18 cellular contexts compared by ENCODE assay signal in the genomic region with DNA sequence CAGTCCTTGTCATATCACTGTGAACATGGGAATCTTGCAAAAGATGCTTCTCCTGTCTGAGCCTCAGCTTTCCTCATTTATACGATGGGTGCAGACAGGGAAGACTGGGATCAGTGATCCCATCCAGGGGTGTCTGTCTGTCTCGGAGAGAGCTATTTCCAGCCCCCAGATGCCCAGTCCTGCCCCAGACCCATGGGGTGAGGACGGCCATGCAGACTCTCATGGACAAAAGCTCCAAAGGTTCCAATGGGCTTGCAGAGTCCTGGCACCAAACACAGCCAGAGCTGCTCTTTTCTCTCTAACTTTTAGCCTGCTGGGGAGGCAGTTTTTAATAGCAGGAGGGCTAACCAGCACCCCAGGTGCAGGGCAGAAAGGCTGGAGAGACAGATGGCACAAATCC. TPM values are rescaled to one million over a fixed set of nuclear protein-coding genes. Genes with fewer than 3 reads are reported as not detected.
DNase-seq lines count a peak whose midpoint lies in the region; TF ChIP-seq lines count a peak whose summit lies in the region.
"Had no signal": no experiment of that assay in that cellular context is flagged by ENCODE, and none has a peak within 500 bp of the region (broad histone marks: within the 10 kb centered on the region; RNA-seq: fewer than 3 reads in every experiment).

No MANE protein-coding gene starts in this region.

- H3K27me3 ChIP-seq in esophagus muscularis mucosa (peaks cover 0 to 24% (median 12%) of the 10 kb centered on the region in 4 donors), osteoblast (ENCODE audit: insufficient read depth, low read length) (peaks cover 34% of the 10 kb centered on the region)
- H3K27me3 ChIP-seq: BE2C had no signal

- intact Hi-C loops in esophagus muscularis mucosa (cut with DNase I), result no loop called here

- TF ChIP-seq EP300 in esophagus muscularis mucosa (IDR thresholded peaks at IDR 0.05), result no peak

- TF ChIP-seq CTCF in HEK293 (tag by site-specific recombination; IDR thresholded peaks at IDR 0.05) (no peak), esophagus muscularis mucosa (IDR thresholded peaks at IDR 0.05) (no peak), osteoblast (IDR thresholded peaks at IDR 0.05; ENCODE audit: extremely low read depth, low read depth, low read length) (no peak)

- DNase-seq in esophagus muscularis mucosa (ENCODE audit: extremely low spot score), result no peak
- peak; percentile 81 for DNase-seq in osteoblast (ENCODE audit: insufficient read length, low spot score, missing footprints)
- no peak for DNase-seq in NCI-H2171 treated with DMSO at 0.1 percent for 48 hours (lab: John Stamatoyannopoulos, UW)
- no peak for DNase-seq in NCI-H510A treated with DMSO at 0.1 percent for 48 hours (lab: John Stamatoyannopoulos, UW)
- DNase-seq in midbrain (lab: John Stamatoyannopoulos, UW), result no peak
- DNase-seq: 8988T; AML-193; BE2C; CD4-positive, alpha-beta T cell; CD8-positive, alpha-beta memory T cell; DMS153; DND-41; H7; HCEC 1CT had no signal

- H4K20me1 ChIP-seq in osteoblast (ENCODE audit: insufficient read depth, low read length), result no peaks in the 10 kb centered on the region
- H4K20me1 ChIP-seq: BLaER1 treated with 17β-estradiol and CSF1 and Interleukin-3, amounts not matched to agents 10 nM and 100 nM had no signal

- no peak overlapping the region for H3K4me2 ChIP-seq in osteoblast (ENCODE audit: insufficient read depth, low read length)
- H3K4me2 ChIP-seq: A549 had no signal

- POLR2A ChIA-PET in HEK293 (lab: Yijun Ruan, JAX), result interaction anchor here (0.6 kb wide), 1 partner anchor 144 kb away, joined by 5 read pairs; no protein-coding TSS in a partner anchor

- H3K27ac ChIP-seq in HEK293 (ENCODE audit: extremely low read depth, low read depth, low read length) (no peak overlapping the region), esophagus muscularis mucosa (replicated peaks in 1 of 4) (peak overlapping the region; percentile 68 to 78 (median 70)), osteoblast (ENCODE audit: low read depth, low read length) (no peak overlapping the region)
- H3K27ac ChIP-seq: A549; BLaER1 treated with 17β-estradiol and CSF1 and Interleukin-3, amounts not matched to agents 10 nM and 100 nM; GM23248 had no signal

- H3K4me3 ChIP-seq in HEK293 (ENCODE audit: low read depth, low read length) (no peak overlapping the region), esophagus muscularis mucosa (no peak overlapping the region), osteoblast (ENCODE audit: insufficient read depth, low read length) (no peak overlapping the region)
- H3K4me3 ChIP-seq: A549; BLaER1 treated with 17β-estradiol and CSF1 and Interleukin-3, amounts not matched to agents 10 nM and 100 nM; GM23248 had no signal

- no peak overlapping the region for H2AFZ ChIP-seq in osteoblast (ENCODE audit: low read length)
- H2AFZ ChIP-seq: GM23248 had no signal

- CTCF ChIA-PET in HEK293 (lab: Yijun Ruan, JAX), result interaction anchor here (0.6 to 5.1 kb wide), 4 partner anchors 9 to 106 kb away, joined by 3 to 40 read pairs (median 9); no protein-coding TSS in a partner anchor

- no peak for TF ChIP-seq POLR2A in esophagus muscularis mucosa (IDR thresholded peaks at IDR 0.05; ENCODE audit: low read depth)

- H3K79me2 ChIP-seq in osteoblast (ENCODE audit: insufficient read depth, low read length), result no peaks in the 10 kb centered on the region

- H3K9me3 ChIP-seq in HEK293 (ENCODE audit: control insufficient read depth, insufficient read depth, low read depth, low read length), result no peaks in the 10 kb centered on the region
- no peaks in the 10 kb centered on the region for H3K9me3 ChIP-seq in esophagus muscularis mucosa
- no peaks in the 10 kb centered on the region for H3K9me3 ChIP-seq in osteoblast (ENCODE audit: low read depth, low read length)
- H3K9me3 ChIP-seq: A549; BE2C; BLaER1 treated with 17β-estradiol and CSF1 and Interleukin-3, amounts not matched to agents 10 nM and 100 nM had no signal

- H3K36me3 ChIP-seq in HEK293 (ENCODE audit: control insufficient read depth in 2 of 2, insufficient read depth in 1 of 2, low read length in 2 of 2), result peaks cover 0 to 8% of the 10 kb centered on the region in 2 experiments; a peak in 1 of 3 replicates
- H3K36me3 ChIP-seq in esophagus muscularis mucosa, result peaks cover 0 to 8% (median 0%) of the 10 kb centered on the region in 4 donors
- no peaks in the 10 kb centered on the region for H3K36me3 ChIP-seq in osteoblast (ENCODE audit: insufficient read depth, low read length)
- H3K36me3 ChIP-seq: BLaER1 treated with 17β-estradiol and CSF1 and Interleukin-3, amounts not matched to agents 10 nM and 100 nM had no signal

- 96% methylated on average over 3 of the region's 3 CpGs for WGBS in esophagus muscularis mucosa

- no peaks in the 10 kb centered on the region for H3K4me1 ChIP-seq in HEK293 (ENCODE audit: control insufficient read depth, insufficient read depth, low read length)
- H3K4me1 ChIP-seq in esophagus muscularis mucosa, result peaks cover 4 to 81% (median 52%) of the 10 kb centered on the region in 4 donors
- H3K4me1 ChIP-seq in osteoblast (ENCODE audit: insufficient read depth, low read length), result peaks cover 2% of the 10 kb centered on the region
- H3K4me1 ChIP-seq: BE2C had no signal

TF ChIP-seq in HEK293, 187 proteins besides CTCF, POLR2A, EP300 and RAD21:
- TF ChIP-seq ZBTB1 (tag by site-specific recombination; IDR thresholded peaks at IDR 0.05) (no peak), HOXD13 (CRISPR knock-in tag; IDR thresholded peaks at IDR 0.05; ENCODE audit: borderline replicate concordance) (no peak), ZNF837 (tag by site-specific recombination; IDR thresholded peaks at IDR 0.05) (no peak), SP2 (tag by site-specific recombination; IDR thresholded peaks at IDR 0.05) (no peak), ZIC2 (tag by site-specific recombination; IDR thresholded peaks at IDR 0.05) (peak; percentile 10; the same call in 1 of the 2 replicates), ZBTB48 (tag by site-specific recombination; IDR thresholded peaks at IDR 0.05) (no peak)

RNA-seq across cellular contexts. Expression of gene SCUBE1, which starts 5.2 kb away (rescaled TPM):
- total RNA-seq in esophagus muscularis mucosa (100 to 1,000 TPM in 1 of 4 donors, 10 to 100 TPM in 3; 33.3 to 109 (median 66.3) TPM), osteoblast (2.1 and 2.2 TPM in 2 replicates)
- total RNA-seq: CD4-positive, alpha-beta T cell; GM23248 had no signal

Comparison
In these comparisons a context has a peak if more than half of its experiments do, and no peak if none do; other contexts are left out.
1. H3K27ac ChIP-seq: peak in esophagus muscularis mucosa (4 of 4); none in HEK293 (single experiment) and osteoblast (single experiment).
2. RNA of gene SCUBE1, which starts 5.2 kb away (total RNA-seq): 33.3 to 109 TPM in esophagus muscularis mucosa; 2.1 to 2.2 TPM in osteoblast; every median in the first group is over 10 times any median in the second.